In the genomic region with DNA sequence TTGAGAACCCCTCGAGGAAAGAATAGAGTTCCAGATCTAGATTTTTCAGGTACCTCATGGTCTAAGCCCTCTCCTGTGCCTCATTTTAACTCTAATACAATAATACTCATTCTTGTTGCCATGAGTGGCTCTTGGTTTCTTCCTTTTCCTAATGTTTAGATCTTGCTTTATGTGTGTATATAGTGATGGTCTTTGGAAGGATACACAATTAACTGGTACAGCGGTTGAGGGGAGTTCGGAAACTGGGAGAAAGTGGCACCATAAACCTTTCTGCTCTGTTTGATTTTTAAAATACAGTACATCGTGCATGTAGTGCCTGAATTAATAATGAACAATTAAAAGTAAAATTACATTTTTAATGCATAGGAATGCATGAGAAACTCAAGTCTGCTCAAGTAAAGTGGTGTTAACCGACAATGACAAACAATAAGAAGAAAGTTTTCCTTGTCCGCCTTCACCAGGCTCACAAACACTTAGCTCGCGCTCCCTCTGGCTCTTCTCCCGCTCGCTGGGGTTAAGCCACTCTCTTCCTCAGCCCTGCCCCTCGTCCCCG, we compare ENCODE assay signal across 8 cellular contexts. TPM values are rescaled to one million over a fixed set of nuclear protein-coding genes. Genes with fewer than 3 reads are reported as not detected.
DNase-seq lines count a peak whose midpoint lies in the region; ATAC-seq and TF ChIP-seq lines count a peak whose summit lies in the region.

No MANE protein-coding gene starts in this region.

- peak overlapping the region; percentile 89 to 99 (median 96) for H3K4me3 ChIP-seq in breast epithelium
- H3K4me3 ChIP-seq in neuron (ENCODE audit: low read length), result peak overlapping the region; percentile 46

- H3K4me1 ChIP-seq in breast epithelium, result peaks cover 6 to 15% of the 10 kb centered on the region in 2 donors
- peaks cover 15% of the 10 kb centered on the region for H3K4me1 ChIP-seq in neuron (ENCODE audit: insufficient read depth, low read length)

- H3K36me3 ChIP-seq in breast epithelium (no peaks in the 10 kb centered on the region), neuron (ENCODE audit: insufficient read depth, low read length) (peaks cover 4% of the 10 kb centered on the region)

- ATAC-seq in GM18508 (IDR thresholded peaks at IDR 0.05; ENCODE audit: insufficient read depth, unreplicated experiment), result peak; percentile 36
- ATAC-seq in HG03378 (IDR thresholded peaks at IDR 0.05; ENCODE audit: unreplicated experiment), result peak; percentile 5
- ATAC-seq in GM19467 (IDR thresholded peaks at IDR 0.05; ENCODE audit: unreplicated experiment), result no peak

- H3K27ac ChIP-seq in breast epithelium, result peak overlapping the region; percentile 97 to 99

- DNase-seq in breast epithelium (ENCODE audit: low spot score in 2 of 2), result no peak
- no peak for DNase-seq in kidney glomerular epithelial cell (lab: John Stamatoyannopoulos, UW)
- no peak for DNase-seq in hepatic stellate cell (ENCODE audit: low spot score)
- no peak for DNase-seq in NCI-H1105 treated with DMSO at 0.1 percent for 48 hours (lab: John Stamatoyannopoulos, UW)

- TF ChIP-seq POLR2A in breast epithelium (IDR thresholded peaks at IDR 0.05), result no peak

- peak overlapping the region; percentile 52 for H2AFZ ChIP-seq in neuron (ENCODE audit: low read depth, low read length)

- no peaks in the 10 kb centered on the region for H3K9me3 ChIP-seq in breast epithelium
- no peaks in the 10 kb centered on the region for H3K9me3 ChIP-seq in neuron (ENCODE audit: low read length)

- TF ChIP-seq CTCF in breast epithelium (IDR thresholded peaks at IDR 0.05), result no peak

- H3K27me3 ChIP-seq in breast epithelium (no peaks in the 10 kb centered on the region), neuron (ENCODE audit: insufficient read depth, low read length) (no peaks in the 10 kb centered on the region)

- intact Hi-C loops in breast epithelium (cut with DNase I; ENCODE audit: low total_unique reads), result no loop called here

RNA-seq across cellular contexts. Expression of a gene that starts 0.4 kb away (rescaled TPM):
- total RNA-seq in breast epithelium, result 100 to 1,000 TPM in 1 of 3 donors, 10 to 100 TPM in 2; 76.0 to 192 (median 80.5) TPM

RNA-seq across cellular contexts. Expression of a gene that starts 21.1 kb away (rescaled TPM):
- total RNA-seq in breast epithelium, result 1 to 10 TPM; 3.9 to 5.3 (median 4.4) TPM

RNA-seq across cellular contexts. Expression of a gene that starts 37.9 kb away (rescaled TPM):
- not detected for total RNA-seq in breast epithelium
